ENCODE assay signal across 25 cellular contexts in the genomic region with DNA sequence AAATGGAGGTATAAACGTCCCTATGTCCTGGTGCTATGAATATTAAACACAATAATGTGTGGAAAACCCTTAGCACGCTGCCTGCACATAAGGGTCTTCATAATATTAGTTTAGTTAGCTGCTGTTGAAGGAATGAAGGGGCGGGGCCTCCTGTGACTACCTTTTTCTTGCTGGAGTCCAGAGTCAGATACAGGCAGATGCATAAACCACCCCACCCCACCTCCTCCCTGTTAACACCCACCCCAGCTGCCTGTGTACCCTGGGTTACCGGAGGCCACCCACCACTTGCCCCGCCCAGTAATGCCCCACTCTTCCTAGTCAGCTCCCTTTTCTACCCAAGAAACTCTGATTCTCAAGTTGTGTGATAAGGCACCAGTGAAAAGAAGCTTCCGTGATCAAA.
DNase-seq lines count a peak whose midpoint lies in the region; ATAC-seq, FAIRE-seq and TF ChIP-seq lines count a peak whose summit lies in the region.
"Had no signal": no experiment of that assay in that cellular context is flagged by ENCODE, and none has a peak within 500 bp of the region (broad histone marks: within the 10 kb centered on the region; RNA-seq: fewer than 3 reads in every experiment).

No MANE protein-coding gene starts in this region.

- H3K4me1 ChIP-seq in OCI-LY7 (ENCODE audit: insufficient read depth, low read length, poor library complexity, severe bottlenecking), result no peaks in the 10 kb centered on the region
- H3K4me1 ChIP-seq in K562 (replicated peaks in 1 of 2; ENCODE audit: control insufficient read depth in 2 of 2, insufficient read depth in 2 of 2, low read length in 2 of 2), result no peaks in the 10 kb centered on the region; a peak in 2 of 5 replicates
- H3K4me1 ChIP-seq in neuronal stem cell (ENCODE audit: control insufficient read depth in 2 of 2, insufficient read depth in 1 of 2, low read depth in 1 of 2, low read length in 2 of 2), result peaks cover 0 to 3% of the 10 kb centered on the region in 2 donors
- H3K4me1 ChIP-seq: BE2C, BLaER1 had no signal

- no peaks in the 10 kb centered on the region for H3K79me1 ChIP-seq in neuronal stem cell (ENCODE audit: low read depth, low read length)

- H3K9me1 ChIP-seq in K562 (ENCODE audit: control insufficient read depth, insufficient read depth, low read length), result no peaks in the 10 kb centered on the region

- H3K27me3 ChIP-seq in K562 (ENCODE audit: control insufficient read depth in 2 of 2, insufficient read depth in 2 of 2, low read length in 2 of 2) (no peaks in the 10 kb centered on the region), neuronal stem cell (ENCODE audit: control insufficient read depth in 3 of 3, insufficient read depth in 3 of 3, low read depth in 1 of 3, low read length in 3 of 3) (no peaks in the 10 kb centered on the region)
- H3K27me3 ChIP-seq: BE2C, BLaER1 had no signal

- H3K27ac ChIP-seq in OCI-LY7 (ENCODE audit: low read depth, low read length, poor library complexity, severe bottlenecking) (no peak overlapping the region), K562 (ENCODE audit: extremely low read depth, low read depth, low read length) (no peak overlapping the region), neuronal stem cell (replicated peaks; ENCODE audit: low read length) (no peak overlapping the region)
- H3K27ac ChIP-seq: BLaER1 had no signal

- DNase-seq in OCI-LY7 (ENCODE audit: low spot score) (no peak), K562 (ENCODE audit: extremely low read depth in 1 of 4, low spot score in 3 of 4) (no peak), neuronal stem cell (ENCODE audit: low spot score) (no peak), mesenteric fat pad (ENCODE audit: low spot score) (no peak)
- no peak for DNase-seq in stimulated activated CD4-positive, alpha-beta T cell treated with anti-CD3 and anti-CD28 coated beads, Interleukin-4, amount 100 ng/mL, for 24 hours
- no peak for DNase-seq in central memory CD4-positive, alpha-beta T cell
- DNase-seq: 8988T; ACHN; BE2C; C1 segment of cervical spinal cord; CD4-positive, alpha-beta memory T cell; CD4-positive, CD25-positive, alpha-beta regulatory T cell; CD8-positive, alpha-beta memory T cell; COR-L47; DMS 273 treated with DMSO at 0.1 percent for 48 hours; DMS153; DMS53; DMS79; EL; GDM1 had no signal

- no peak overlapping the region for H3K18ac ChIP-seq in neuronal stem cell (ENCODE audit: low read length)

- H3K4me2 ChIP-seq in OCI-LY7 (ENCODE audit: low read length) (no peak overlapping the region), K562 (ENCODE audit: insufficient read depth, low read length) (no peak overlapping the region), neuronal stem cell (ENCODE audit: insufficient read depth, low read length, poor library complexity, severe bottlenecking) (no peak overlapping the region)
- H3K4me2 ChIP-seq: BLaER1 had no signal

- intact Hi-C loops in OCI-LY7 (cut with micrococcal nuclease; ENCODE audit: unreplicated experiment), result no loop called here
- intact Hi-C loops in K562 (cut with micrococcal nuclease), result no loop called here

- 0 out of 2 replicates have a peak overlapping the region, but pooled peaks have one; percentile 35 for H2AFZ ChIP-seq in OCI-LY7 (ENCODE audit: low read length)
- peak overlapping the region; percentile 86 for H2AFZ ChIP-seq in K562 (ENCODE audit: low read depth, low read length)
- H2AFZ ChIP-seq in neuronal stem cell (ENCODE audit: low read length), result no peak overlapping the region

- no peak overlapping the region for H3K23ac ChIP-seq in neuronal stem cell (ENCODE audit: low read depth, low read length, poor library complexity)

- H3K79me2 ChIP-seq in OCI-LY7 (ENCODE audit: insufficient read depth, low read depth, low read length), result no peaks in the 10 kb centered on the region
- H3K79me2 ChIP-seq in K562 (ENCODE audit: control insufficient read depth, insufficient read depth, low read length), result no peaks in the 10 kb centered on the region

- H3K9ac ChIP-seq in K562 (ENCODE audit: insufficient read depth in 1 of 2, low read depth in 2 of 2, low read length in 2 of 2) (no peak overlapping the region), neuronal stem cell (ENCODE audit: low read depth, low read length, poor library complexity) (no peak overlapping the region)
- H3K9ac ChIP-seq: BLaER1 had no signal

- no peaks in the 10 kb centered on the region for H3K9me2 ChIP-seq in OCI-LY7 (ENCODE audit: insufficient read depth, low read length)

- H4K91ac ChIP-seq in neuronal stem cell (ENCODE audit: low read depth, low read length, poor library complexity), result no peak overlapping the region

- H2BK5ac ChIP-seq in neuronal stem cell (ENCODE audit: low read length), result no peak overlapping the region

- no peak for TF ChIP-seq EP300 in K562 (IDR thresholded peaks at IDR 0.05; ENCODE audit: low read length)

- WGBS in K562 (ENCODE audit: insufficient coverage, low coverage, missing lambda C conversion rate), result 35% methylated on average over 6 of the region's 6 CpGs
- no CpG with 5 or more reads among the region's 6 CpGs for WGBS in neuronal stem cell (ENCODE audit: extremely low coverage in 2 of 2, insufficient read length in 2 of 2, insufficient replicate concordance in 1 of 2), 2 donors

- CTCF ChIA-PET in OCI-LY7 (lab: Charles Lee; ENCODE audit: unreplicated experiment), result no interaction called here
- CTCF ChIA-PET in K562 (lab: Yijun Ruan, JAX; ENCODE audit: low intra/inter-chr PET ratio), result no interaction called here

- no peak overlapping the region for H3K4ac ChIP-seq in neuronal stem cell (ENCODE audit: low read length)

- no peak for FAIRE-seq in K562 (lab: Jason Lieb, UNC)
- FAIRE-seq: A204.1, GM12878, GM12892, GM18507 had no signal

- BruUV-seq in OCI-LY7 (replicated peaks; lab: Mats Ljungman, UMichigan) (no TSS peak), K562 (replicated peaks; lab: Mats Ljungman, UMichigan) (no TSS peak)

- no peak overlapping the region for H2BK120ac ChIP-seq in neuronal stem cell (ENCODE audit: low read depth, low read length)

- no peak overlapping the region for H3K14ac ChIP-seq in neuronal stem cell (ENCODE audit: low read length)

- no peak overlapping the region for H2BK15ac ChIP-seq in neuronal stem cell (ENCODE audit: low read length)

- H4K20me1 ChIP-seq in OCI-LY7 (ENCODE audit: insufficient read depth, low read length) (no peaks in the 10 kb centered on the region), K562 (replicated peaks; ENCODE audit: control insufficient read depth, insufficient read depth, low read length) (no peaks in the 10 kb centered on the region)
- H4K20me1 ChIP-seq: BLaER1 had no signal

- POLR2A ChIA-PET in OCI-LY7 (lab: Charles Lee), result no interaction called here
- POLR2A ChIA-PET in K562 (lab: Yijun Ruan, JAX), result interaction anchor here (0.8 to 1.4 kb wide), 2 partner anchors 12 to 18 kb away, joined by 3 read pairs; no protein-coding TSS in a partner anchor

- TF ChIP-seq RAD21 in K562 (CRISPR knock-in tag; conservative IDR thresholded peaks at IDR 0.05 in 1 of 2, IDR thresholded peaks at IDR 0.05 in 1 of 2), result no peak

- H2AK5ac ChIP-seq in neuronal stem cell (ENCODE audit: low read depth, low read length), result peak overlapping the region; percentile 10

- H3K9me3 ChIP-seq in OCI-LY7 (ENCODE audit: low read length) (no peaks in the 10 kb centered on the region), K562 (replicated peaks; ENCODE audit: control insufficient read depth, insufficient read depth, low read depth, low read length) (no peaks in the 10 kb centered on the region), neuronal stem cell (replicated peaks in 1 of 2; ENCODE audit: control insufficient read depth in 2 of 2, insufficient read depth in 1 of 2, low read depth in 1 of 2, low read length in 2 of 2) (peaks cover 0 to 3% of the 10 kb centered on the region in 2 donors)
- H3K9me3 ChIP-seq: BE2C had no signal

- H3K4me3 ChIP-seq in OCI-LY7 (ENCODE audit: low read depth, low read length, poor library complexity, severe bottlenecking) (no peak overlapping the region), K562 (no peak overlapping the region), neuronal stem cell (ENCODE audit: low read length in 2 of 2) (no peak overlapping the region)
- H3K4me3 ChIP-seq: BLaER1, GM12878 had no signal

- no peak overlapping the region for H2BK12ac ChIP-seq in neuronal stem cell (ENCODE audit: low read length)

- peak; percentile 37; the same call in 1 of the 3 replicates for ATAC-seq in K562
- ATAC-seq: GM12878 had no signal

- no peak for TF ChIP-seq CTCF in OCI-LY7 (conservative IDR thresholded peaks at IDR 0.05; ENCODE audit: low read length)
- no peak for TF ChIP-seq CTCF in K562 (IDR thresholded peaks at IDR 0.05 in 2 of 3, conservative IDR thresholded peaks at IDR 0.05 in 1 of 3; ENCODE audit: insufficient read depth in 2 of 3, low read depth in 1 of 3, low read length in 3 of 3)

- in situ Hi-C loops in K562 (cut with MboI), result no loop called here

- no peak overlapping the region for H4K8ac ChIP-seq in neuronal stem cell (ENCODE audit: low read depth, low read length)

- H3K36me3 ChIP-seq in OCI-LY7 (ENCODE audit: insufficient read depth, low read length) (no peaks in the 10 kb centered on the region), K562 (ENCODE audit: control insufficient read depth, insufficient read depth, low read length) (no peaks in the 10 kb centered on the region), neuronal stem cell (replicated peaks in 1 of 2; ENCODE audit: control insufficient read depth in 2 of 2, insufficient read depth in 2 of 2, low read length in 2 of 2) (peaks cover 0 to 2% of the 10 kb centered on the region in 2 donors)
- H3K36me3 ChIP-seq: BE2C, BLaER1 had no signal

- TF ChIP-seq POLR2A in K562 (conservative IDR thresholded peaks at IDR 0.05), result no peak

TF ChIP-seq in K562, 482 proteins besides CTCF, POLR2A, EP300 and RAD21 (continues in another document):
- TF ChIP-seq ZKSCAN3 (CRISPR knock-in tag; IDR thresholded peaks at IDR 0.05) (no peak), PML (IDR thresholded peaks at IDR 0.05; ENCODE audit: low read length) (no peak), ZNF217 (CRISPR knock-in tag; IDR thresholded peaks at IDR 0.05) (no peak), ZNF57 (CRISPR knock-in tag; IDR thresholded peaks at IDR 0.05) (no peak), XRCC5 (IDR thresholded peaks at IDR 0.05; ENCODE audit: low read depth, low read length) (no peak), SMARCC2 (IDR thresholded peaks at IDR 0.05; ENCODE audit: low read depth) (no peak), MYBL2 (IDR thresholded peaks at IDR 0.05; ENCODE audit: low read depth) (no peak), MYBL2 (CRISPR knock-in tag; IDR thresholded peaks at IDR 0.05; ENCODE audit: borderline replicate concordance) (no peak)
- TF ChIP-seq, protein P1, sequence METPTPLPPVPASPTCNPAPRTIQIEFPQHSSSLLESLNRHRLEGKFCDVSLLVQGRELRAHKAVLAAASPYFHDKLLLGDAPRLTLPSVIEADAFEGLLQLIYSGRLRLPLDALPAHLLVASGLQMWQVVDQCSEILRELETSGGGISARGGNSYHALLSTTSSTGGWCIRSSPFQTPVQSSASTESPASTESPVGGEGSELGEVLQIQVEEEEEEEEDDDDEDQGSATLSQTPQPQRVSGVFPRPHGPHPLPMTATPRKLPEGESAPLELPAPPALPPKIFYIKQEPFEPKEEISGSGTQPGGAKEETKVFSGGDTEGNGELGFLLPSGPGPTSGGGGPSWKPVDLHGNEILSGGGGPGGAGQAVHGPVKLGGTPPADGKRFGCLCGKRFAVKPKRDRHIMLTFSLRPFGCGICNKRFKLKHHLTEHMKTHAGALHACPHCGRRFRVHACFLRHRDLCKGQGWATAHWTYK (CRISPR knock-in tag; IDR thresholded peaks at IDR 0.05), result no peak
